In genomic region chr3:130779031-130779430, GRCh38 we compare ENCODE assay signal across 1 cellular context.
TF ChIP-seq lines count a peak whose summit lies in the region.

No MANE protein-coding gene starts in this region.

TF ChIP-seq in WTC11, 78 proteins besides CTCF, POLR2A, EP300 and RAD21 (continued from another document):
- no peak for TF ChIP-seq MLX (CRISPR knock-in tag; IDR thresholded peaks at IDR 0.05)
